In genomic region chr17:2794116-2794803, GRCh38 we compare ENCODE assay signal across 18 cellular contexts. TPM values are rescaled to one million over a fixed set of nuclear protein-coding genes. Genes with fewer than 3 reads are reported as not detected.
DNase-seq lines count a peak whose midpoint lies in the region; ATAC-seq, FAIRE-seq and TF ChIP-seq lines count a peak whose summit lies in the region.
"Had no signal": no experiment of that assay in that cellular context is flagged by ENCODE, and none has a peak within 500 bp of the region (broad histone marks: within the 10 kb centered on the region; RNA-seq: fewer than 3 reads in every experiment).

No MANE protein-coding gene starts in this region.

- H2AFZ ChIP-seq in GM12878 (ENCODE audit: control insufficient read depth, low read depth, low read length) = no peak overlapping the region

- H3K4me3 ChIP-seq in NB4 (ENCODE audit: low read depth, low read length) = no peak overlapping the region
- H3K4me3 ChIP-seq in GM12878 = no peak overlapping the region
- H3K4me3 ChIP-seq: ascending aorta, colonic mucosa, sigmoid colon had no signal

- RAD21 ChIA-PET in GM12878 (lab: Charles Lee; ENCODE audit: unreplicated experiment) = no interaction called here

- H3K9me3 Mint-ChIP-seq in activated naive CD8-positive, alpha-beta T cell treated with anti-CD3 and anti-CD28 coated beads, Interleukin-2, amount 10 ng/mL, durations not matched to agents 7 days and 5 days = no peaks in the 10 kb centered on the region
- no peaks in the 10 kb centered on the region for H3K9me3 Mint-ChIP-seq in activated naive CD8-positive, alpha-beta T cell treated with anti-CD3 and anti-CD28 coated beads, Interleukin-2, amount 50 U/mL, for 24 hours
- H3K9me3 Mint-ChIP-seq in stimulated activated naive B cell treated with anti-CD40 and anti-IgM and Interleukin-4, amounts not matched to agents 10 μg/mL and 1 μg/mL and 100 μg/mL, for 72 hours = no peaks in the 10 kb centered on the region

- no peak for TF ChIP-seq RAD21 in GM12878 (IDR thresholded peaks at IDR 0.05; ENCODE audit: insufficient read depth, low read depth, low read length)

- peaks cover 68% of the 10 kb centered on the region for H3K4me1 Mint-ChIP-seq in activated naive CD8-positive, alpha-beta T cell treated with anti-CD3 and anti-CD28 coated beads, Interleukin-2, amount 10 ng/mL, durations not matched to agents 7 days and 5 days
- peaks cover 72% of the 10 kb centered on the region for H3K4me1 Mint-ChIP-seq in activated naive CD8-positive, alpha-beta T cell treated with anti-CD3 and anti-CD28 coated beads, Interleukin-2, amount 50 U/mL, for 24 hours
- H3K4me1 Mint-ChIP-seq in stimulated activated naive B cell treated with anti-CD40 and anti-IgM and Interleukin-4, amounts not matched to agents 10 μg/mL and 1 μg/mL and 100 μg/mL, for 72 hours = peaks cover 68 to 88% of the 10 kb centered on the region in 2 donors

- H3K36me3 ChIP-seq in GM12878 (ENCODE audit: control insufficient read depth in 2 of 2, insufficient read depth in 2 of 2, low read length in 1 of 2) = no peaks in the 10 kb centered on the region
- H3K36me3 ChIP-seq: ascending aorta, colonic mucosa, sigmoid colon had no signal

- TF ChIP-seq CTCF in NB4 (IDR thresholded peaks at IDR 0.05; ENCODE audit: low read depth, low read length) (no peak), GM12878 (IDR thresholded peaks at IDR 0.05 in 2 of 3, conservative IDR thresholded peaks at IDR 0.05 in 1 of 3; ENCODE audit: control insufficient read depth in 2 of 3, extremely low read depth in 1 of 3, insufficient read depth in 1 of 3, low read depth in 3 of 3, low read length in 3 of 3) (no peak)

- H3K4me3 Mint-ChIP-seq in activated naive CD8-positive, alpha-beta T cell treated with anti-CD3 and anti-CD28 coated beads, Interleukin-2, amount 10 ng/mL, durations not matched to agents 7 days and 5 days = peak overlapping the region; percentile 73
- H3K4me3 Mint-ChIP-seq in activated naive CD8-positive, alpha-beta T cell treated with anti-CD3 and anti-CD28 coated beads, Interleukin-2, amount 50 U/mL, for 24 hours = no peak overlapping the region
- peak overlapping the region; percentile 46 to 49 for H3K4me3 Mint-ChIP-seq in stimulated activated naive B cell treated with anti-CD40 and anti-IgM and Interleukin-4, amounts not matched to agents 10 μg/mL and 1 μg/mL and 100 μg/mL, for 72 hours

- CTCF ChIA-PET in GM12878 (lab: Yijun Ruan, JAX) = no interaction called here

- TF ChIP-seq EP300 in GM12878 (IDR thresholded peaks at IDR 0.05; ENCODE audit: borderline replicate concordance in 1 of 2, control insufficient read depth in 1 of 2, low read depth in 2 of 2, low read length in 2 of 2) = no peak

- H3K27ac Mint-ChIP-seq in activated naive CD8-positive, alpha-beta T cell treated with anti-CD3 and anti-CD28 coated beads, Interleukin-2, amount 10 ng/mL, durations not matched to agents 7 days and 5 days = peak overlapping the region; percentile 82
- H3K27ac Mint-ChIP-seq in activated naive CD8-positive, alpha-beta T cell treated with anti-CD3 and anti-CD28 coated beads, Interleukin-2, amount 50 U/mL, for 24 hours = no peak overlapping the region
- peak overlapping the region; percentile 81 for H3K27ac Mint-ChIP-seq in stimulated activated naive B cell treated with anti-CD40 and anti-IgM and Interleukin-4, amounts not matched to agents 10 μg/mL and 1 μg/mL and 100 μg/mL, for 72 hours

- peaks cover 0 to 3% of the 10 kb centered on the region in 2 experiments; a peak in 1 of 4 replicates for H3K27me3 ChIP-seq in GM12878 (replicated peaks in 1 of 2; ENCODE audit: control insufficient read depth in 2 of 2, insufficient read depth in 2 of 2, low read length in 1 of 2)
- H3K27me3 ChIP-seq: ascending aorta, colonic mucosa had no signal

- H3K79me2 ChIP-seq in GM12878 (ENCODE audit: control insufficient read depth, insufficient read depth, low read length) = no peaks in the 10 kb centered on the region

- no peak overlapping the region for H3K27ac ChIP-seq in GM12878 (ENCODE audit: control insufficient read depth, insufficient read depth)
- H3K27ac ChIP-seq: ascending aorta, colonic mucosa, sigmoid colon had no signal

- BruUV-seq in GM12878 (replicated peaks; lab: Mats Ljungman, UMichigan) = no TSS peak

- POLR2A ChIA-PET in activated naive CD8-positive, alpha-beta T cell treated with anti-CD3 and anti-CD28 coated beads, Interleukin-2, amount 10 ng/mL, durations not matched to agents 7 days and 5 days (lab: Charles Lee) = interaction anchor here (0.6 to 6.1 kb wide), 2 partner anchors 20 to 57 kb away, joined by 4 to 53 read pairs; no protein-coding TSS in a partner anchor
- POLR2A ChIA-PET in GM12878 (lab: Charles Lee) = no interaction called here

- SMC1A ChIA-PET in GM12878 (lab: Charles Lee; ENCODE audit: uncharacterized antibody, unreplicated experiment) = no interaction called here

- peaks cover 3% of the 10 kb centered on the region for H3K36me3 Mint-ChIP-seq in activated naive CD8-positive, alpha-beta T cell treated with anti-CD3 and anti-CD28 coated beads, Interleukin-2, amount 10 ng/mL, durations not matched to agents 7 days and 5 days
- H3K36me3 Mint-ChIP-seq in activated naive CD8-positive, alpha-beta T cell treated with anti-CD3 and anti-CD28 coated beads, Interleukin-2, amount 50 U/mL, for 24 hours (ENCODE audit: low read depth) = peaks cover 2% of the 10 kb centered on the region
- H3K36me3 Mint-ChIP-seq in stimulated activated naive B cell treated with anti-CD40 and anti-IgM and Interleukin-4, amounts not matched to agents 10 μg/mL and 1 μg/mL and 100 μg/mL, for 72 hours = no peaks in the 10 kb centered on the region

- DNase-seq in activated naive CD8-positive, alpha-beta T cell treated with anti-CD3 and anti-CD28 coated beads, Interleukin-2, amount 10 ng/mL, durations not matched to agents 7 days and 5 days = peak; percentile 50
- DNase-seq in activated naive CD8-positive, alpha-beta T cell treated with anti-CD3 and anti-CD28 coated beads, Interleukin-2, amount 50 U/mL, for 24 hours = no peak
- DNase-seq in NB4 (ENCODE audit: low read depth) = peak; percentile 30
- DNase-seq in GM12878 (ENCODE audit: low read depth, low spot score) = no peak
- no peak for DNase-seq in stimulated activated naive B cell treated with anti-CD40 and anti-IgM and Interleukin-4, amounts not matched to agents 10 μg/mL and 1 μg/mL and 100 μg/mL, for 72 hours
- DNase-seq in NCI-H146 treated with DMSO at 0.1 percent for 48 hours (lab: John Stamatoyannopoulos, UW; ENCODE audit: unreplicated experiment) = no peak
- no peak for DNase-seq in SW480 (ENCODE audit: low spot score)
- DNase-seq in erythroblast (lab: John Stamatoyannopoulos, UW) = no peak
- DNase-seq: activated CD8-positive, alpha-beta memory T cell treated with anti-CD3 and anti-CD28 coated beads, Interleukin-2, amount 50 U/mL, for 4 hours; AML-193; colonic mucosa; DMS53; glutamatergic neuron; sigmoid colon; stimulated activated CD4-positive, alpha-beta T cell treated with anti-CD3 and anti-CD28 coated beads, Interleukin-4, amount 100 ng/mL, for 24 hours had no signal

- TF ChIP-seq POLR2A in NB4 (IDR thresholded peaks at IDR 0.05; ENCODE audit: extremely low read depth, insufficient read length) = no peak
- TF ChIP-seq POLR2A in GM12878 (IDR thresholded peaks at IDR 0.05; ENCODE audit: low read depth, low read length) = no peak
- no peak for TF ChIP-seq POLR2A in erythroblast (IDR thresholded peaks at IDR 0.05; ENCODE audit: low read length)

- no peak for FAIRE-seq in GM12878 (lab: Jason Lieb, UNC)
- FAIRE-seq: H54 had no signal

- in situ Hi-C loops in GM12878 (cut with MboI) = no loop called here

- intact Hi-C loops in GM12878 (cut with micrococcal nuclease; ENCODE audit: unreplicated experiment) = no loop called here

- peaks cover 75% of the 10 kb centered on the region for H3K27me3 Mint-ChIP-seq in activated naive CD8-positive, alpha-beta T cell treated with anti-CD3 and anti-CD28 coated beads, Interleukin-2, amount 10 ng/mL, durations not matched to agents 7 days and 5 days
- peaks cover 76% of the 10 kb centered on the region for H3K27me3 Mint-ChIP-seq in activated naive CD8-positive, alpha-beta T cell treated with anti-CD3 and anti-CD28 coated beads, Interleukin-2, amount 50 U/mL, for 24 hours
- H3K27me3 Mint-ChIP-seq in stimulated activated naive B cell treated with anti-CD40 and anti-IgM and Interleukin-4, amounts not matched to agents 10 μg/mL and 1 μg/mL and 100 μg/mL, for 72 hours = peaks cover 10 to 12% of the 10 kb centered on the region in 2 donors

- H3K9ac ChIP-seq in GM12878 (ENCODE audit: control insufficient read depth, insufficient read depth, low read length) = no peak overlapping the region

- H3K4me1 ChIP-seq in GM12878 (ENCODE audit: control insufficient read depth, insufficient read depth, low read length) = peaks cover 26% of the 10 kb centered on the region
- H3K4me1 ChIP-seq: ascending aorta, sigmoid colon had no signal

- WGBS in GM12878 (ENCODE audit: insufficient coverage, insufficient replicate concordance, low lambda C conversion rate, missing lambda C conversion rate) = 27% methylated on average over 6 of the region's 6 CpGs

- peak overlapping the region; percentile 13; the same call in 1 of the 2 replicates for H3K4me2 ChIP-seq in GM12878 (ENCODE audit: control insufficient read depth, insufficient read depth)

- H4K20me1 ChIP-seq in GM12878 (ENCODE audit: control insufficient read depth, insufficient read depth) = no peaks in the 10 kb centered on the region

- H3K9me3 ChIP-seq in GM12878 (replicated peaks; ENCODE audit: control insufficient read depth, insufficient read depth, low read length) = no peaks in the 10 kb centered on the region
- H3K9me3 ChIP-seq: ascending aorta, colonic mucosa, sigmoid colon had no signal

- ATAC-seq in activated naive CD8-positive, alpha-beta T cell treated with anti-CD3 and anti-CD28 coated beads, Interleukin-2, amount 10 ng/mL, durations not matched to agents 7 days and 5 days (ENCODE audit: low read depth) = peak; percentile 8
- no peak for ATAC-seq in activated naive CD8-positive, alpha-beta T cell treated with anti-CD3 and anti-CD28 coated beads, Interleukin-2, amount 50 U/mL, for 24 hours
- ATAC-seq in GM12878 = no peak
- no peak for ATAC-seq in stimulated activated naive B cell treated with anti-CD40 and anti-IgM and Interleukin-4, amounts not matched to agents 10 μg/mL and 1 μg/mL and 100 μg/mL, for 72 hours (replicated peaks)
- ATAC-seq: esophagus mucosa had no signal

RNA-seq across cellular contexts. Expression of gene RAP1GAP2, which starts 2.0 kb away (rescaled TPM):
- total RNA-seq in activated naive CD8-positive, alpha-beta T cell treated with anti-CD3 and anti-CD28 coated beads, Interleukin-2, amount 10 ng/mL, durations not matched to agents 7 days and 5 days = 1 to 10 TPM; 4.0 to 4.8 TPM
- 1.7 and 2.3 TPM in 2 replicates for total RNA-seq in GM12878 (2013; cell fraction: nucleolus; rRNA removed)
- total RNA-seq in GM12878 (2014; rRNA removed) (0.49 and 0.68 TPM in 2 replicates), GM12878 (2014; rRNA removed; fragmentation: Illumina TruSeq; extraction: Trizol) (0.36 and 0.37 TPM in 2 replicates), GM12878 (2021) (0.95 and 0.98 TPM in 2 replicates)
- polyA plus RNA-seq in GM12878 (2011; ENCODE audit: low read depth) = 0.34 TPM
- polyA plus RNA-seq in GM12878 (2011; rRNA removed) (not detected in 2 replicates), GM12878 (2014; fragmentation: Illumina TruSeq; extraction: Trizol) (0.54 and 0.95 TPM in 2 replicates), GM12878 (2014; fragmentation: Nextera tagmentation; extraction: Ambion mirVana) (under 1 TPM in 1 of 2 experiments, not detected in 1; 0.03 TPM), GM12878 (2014; rRNA removed) (0.78 and 1.5 TPM in 2 replicates), GM12878 (2016; fragmentation: Nextera tagmentation; extraction: Ambion mirVana) (under 1 TPM; 0.24 to 0.43 TPM)
- 0.02 and 0.06 TPM in 2 replicates for polyA plus RNA-seq in GM12878 (2011; cell fraction: cytosol; rRNA removed)
- 0.16 and 0.24 TPM in 2 replicates for polyA plus RNA-seq in GM12878 (2011; cell fraction: nucleus; rRNA removed)
- 0.51 and 1.2 TPM in 2 replicates for polyA plus RNA-seq in GM12878 (2012)
- polyA minus RNA-seq in GM12878 (2011; rRNA and poly(A)+ RNA removed) = not detected in 2 replicates
- polyA minus RNA-seq in GM12878 (2011; cell fraction: cytosol; rRNA and poly(A)+ RNA removed) = 3.5 and 4.5 TPM in 2 replicates
- polyA minus RNA-seq in GM12878 (2011; cell fraction: nucleus; rRNA and poly(A)+ RNA removed) = 0.36 and 0.38 TPM in 2 replicates

RNA-seq across cellular contexts. Expression of gene CCDC92B, which starts 44.8 kb away (rescaled TPM):
- under 1 TPM; 0.08 to 0.09 TPM for total RNA-seq in activated naive CD8-positive, alpha-beta T cell treated with anti-CD3 and anti-CD28 coated beads, Interleukin-2, amount 10 ng/mL, durations not matched to agents 7 days and 5 days
- total RNA-seq in GM12878 (2013; cell fraction: nucleolus; rRNA removed) = not detected in 2 replicates
- total RNA-seq in GM12878 (2014; rRNA removed) = not detected in 2 replicates
- not detected in 2 replicates for total RNA-seq in GM12878 (2014; rRNA removed; fragmentation: Illumina TruSeq; extraction: Trizol)
- total RNA-seq in GM12878 (2021) = not detected in 2 replicates
- polyA plus RNA-seq in GM12878 (2011; ENCODE audit: low read depth) = not detected
- polyA plus RNA-seq in GM12878 (2011; rRNA removed) = not detected in 2 replicates
- not detected in 2 replicates for polyA plus RNA-seq in GM12878 (2011; cell fraction: cytosol; rRNA removed)
- not detected in 2 replicates for polyA plus RNA-seq in GM12878 (2011; cell fraction: nucleus; rRNA removed)
- not detected in 2 replicates for polyA plus RNA-seq in GM12878 (2012)
- polyA plus RNA-seq in GM12878 (2014; fragmentation: Illumina TruSeq; extraction: Trizol) = not detected in 2 replicates
- not detected for polyA plus RNA-seq in GM12878 (2014; fragmentation: Nextera tagmentation; extraction: Ambion mirVana)
- not detected in 2 replicates for polyA plus RNA-seq in GM12878 (2014; rRNA removed)
- polyA plus RNA-seq in GM12878 (2016; fragmentation: Nextera tagmentation; extraction: Ambion mirVana) = not detected
- not detected in 2 replicates for polyA minus RNA-seq in GM12878 (2011; rRNA and poly(A)+ RNA removed)
- polyA minus RNA-seq in GM12878 (2011; cell fraction: cytosol; rRNA and poly(A)+ RNA removed) = not detected in 2 replicates
- not detected in 2 replicates for polyA minus RNA-seq in GM12878 (2011; cell fraction: nucleus; rRNA and poly(A)+ RNA removed)
- total RNA-seq: ascending aorta had no signal

Comparison
In these comparisons a context has a peak if more than half of its experiments do, and no peak if none do; other contexts are left out.
1. DNase-seq: peak in activated naive CD8-positive, alpha-beta T cell treated with anti-CD3 and anti-CD28 coated beads, Interleukin-2, amount 10 ng/mL, durations not matched to agents 7 days and 5 days (single experiment) and NB4 (single experiment); none in activated naive CD8-positive, alpha-beta T cell treated with anti-CD3 and anti-CD28 coated beads, Interleukin-2, amount 50 U/mL, for 24 hours (single experiment), GM12878 (single experiment), stimulated activated naive B cell treated with anti-CD40 and anti-IgM and Interleukin-4, amounts not matched to agents 10 μg/mL and 1 μg/mL and 100 μg/mL, for 72 hours (single experiment), NCI-H146 treated with DMSO at 0.1 percent for 48 hours (single experiment), SW480 (single experiment) and erythroblast (0 of 2).